ENCODE assay signal across 1 cellular context in the genomic region with DNA sequence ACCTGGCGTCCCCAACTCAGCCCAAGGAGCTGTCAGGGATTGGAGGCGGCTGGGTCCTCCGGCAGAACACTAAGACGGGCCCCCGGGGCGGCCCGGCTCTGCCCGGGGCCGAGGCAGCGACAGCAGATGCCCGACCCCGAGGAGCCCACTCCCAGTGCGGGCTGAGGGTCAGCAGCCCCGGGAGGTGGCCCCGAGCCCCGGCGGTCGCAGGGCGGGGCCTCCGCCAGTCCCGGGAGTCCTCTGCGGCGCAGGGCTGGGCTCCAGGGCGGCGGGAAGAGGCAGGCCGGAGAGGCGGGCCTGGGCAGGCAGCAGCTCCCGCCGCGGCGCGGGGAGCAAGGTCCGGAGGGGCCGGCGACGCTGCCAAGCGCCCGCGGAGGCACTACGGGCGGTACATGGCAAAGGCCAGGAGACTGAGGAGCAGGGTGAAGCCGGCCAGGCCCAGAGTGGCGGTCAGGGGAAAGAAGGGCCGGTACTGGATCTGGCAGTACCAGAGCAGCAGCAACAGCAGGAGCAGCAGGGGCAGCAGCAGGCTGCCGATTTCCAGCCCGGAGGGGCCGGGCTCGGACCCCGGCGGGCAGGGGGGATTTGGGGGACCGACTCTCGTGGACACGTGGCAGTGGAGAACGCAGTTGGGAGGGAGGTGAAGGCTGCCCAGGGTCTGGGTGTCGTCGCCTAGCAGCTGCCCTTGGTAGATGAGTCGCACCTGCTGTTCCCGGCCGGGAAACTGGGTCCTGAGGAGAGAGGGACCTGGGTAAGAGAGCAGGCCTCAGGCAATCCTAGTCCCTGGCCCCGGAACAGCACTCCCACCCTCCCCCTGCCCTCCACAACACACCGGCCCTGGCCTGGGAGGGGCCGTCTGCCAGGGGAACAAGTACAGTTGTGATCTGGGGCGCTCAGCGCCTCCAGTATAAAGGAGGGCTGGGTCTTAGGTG.
A peak's percentile ranks its signal among the peaks of the same experiment; 100 is the strongest.
TF ChIP-seq lines count a peak whose summit lies in the region.

No MANE protein-coding gene starts in this region.

TF ChIP-seq in HepG2, 621 proteins besides CTCF, POLR2A, EP300 and RAD21 (continued from another document and continues in another):
- TF ChIP-seq, protein P1, sequence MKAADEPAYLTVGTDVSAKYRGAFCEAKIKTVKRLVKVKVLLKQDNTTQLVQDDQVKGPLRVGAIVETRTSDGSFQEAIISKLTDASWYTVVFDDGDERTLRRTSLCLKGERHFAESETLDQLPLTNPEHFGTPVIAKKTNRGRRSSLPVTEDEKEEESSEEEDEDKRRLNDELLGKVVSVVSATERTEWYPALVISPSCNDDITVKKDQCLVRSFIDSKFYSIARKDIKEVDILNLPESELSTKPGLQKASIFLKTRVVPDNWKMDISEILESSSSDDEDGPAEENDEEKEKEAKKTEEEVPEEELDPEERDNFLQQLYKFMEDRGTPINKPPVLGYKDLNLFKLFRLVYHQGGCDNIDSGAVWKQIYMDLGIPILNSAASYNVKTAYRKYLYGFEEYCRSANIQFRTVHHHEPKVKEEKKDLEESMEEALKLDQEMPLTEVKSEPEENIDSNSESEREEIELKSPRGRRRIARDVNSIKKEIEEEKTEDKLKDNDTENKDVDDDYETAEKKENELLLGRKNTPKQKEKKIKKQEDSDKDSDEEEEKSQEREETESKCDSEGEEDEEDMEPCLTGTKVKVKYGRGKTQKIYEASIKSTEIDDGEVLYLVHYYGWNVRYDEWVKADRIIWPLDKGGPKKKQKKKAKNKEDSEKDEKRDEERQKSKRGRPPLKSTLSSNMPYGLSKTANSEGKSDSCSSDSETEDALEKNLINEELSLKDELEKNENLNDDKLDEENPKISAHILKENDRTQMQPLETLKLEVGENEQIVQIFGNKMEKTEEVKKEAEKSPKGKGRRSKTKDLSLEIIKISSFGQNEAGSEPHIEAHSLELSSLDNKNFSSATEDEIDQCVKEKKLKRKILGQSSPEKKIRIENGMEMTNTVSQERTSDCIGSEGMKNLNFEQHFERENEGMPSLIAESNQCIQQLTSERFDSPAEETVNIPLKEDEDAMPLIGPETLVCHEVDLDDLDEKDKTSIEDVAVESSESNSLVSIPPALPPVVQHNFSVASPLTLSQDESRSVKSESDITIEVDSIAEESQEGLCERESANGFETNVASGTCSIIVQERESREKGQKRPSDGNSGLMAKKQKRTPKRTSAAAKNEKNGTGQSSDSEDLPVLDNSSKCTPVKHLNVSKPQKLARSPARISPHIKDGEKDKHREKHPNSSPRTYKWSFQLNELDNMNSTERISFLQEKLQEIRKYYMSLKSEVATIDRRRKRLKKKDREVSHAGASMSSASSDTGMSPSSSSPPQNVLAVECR (CRISPR knock-in tag; IDR thresholded peaks at IDR 0.05; ENCODE audit: borderline replicate concordance): no peak
- no peak for TF ChIP-seq SETDB1 (CRISPR knock-in tag; IDR thresholded peaks at IDR 0.05; ENCODE audit: borderline replicate concordance)
- TF ChIP-seq MXD3 (CRISPR knock-in tag; IDR thresholded peaks at IDR 0.05): no peak
- TF ChIP-seq ZNF674 (CRISPR knock-in tag; IDR thresholded peaks at IDR 0.05; ENCODE audit: low read depth): no peak
- no peak for TF ChIP-seq HMG20A (CRISPR knock-in tag; IDR thresholded peaks at IDR 0.05; ENCODE audit: borderline replicate concordance)
- no peak for TF ChIP-seq PCBP1 (IDR thresholded peaks at IDR 0.05; ENCODE audit: borderline replicate concordance, low read depth, low read length)
- TF ChIP-seq, protein P2, sequence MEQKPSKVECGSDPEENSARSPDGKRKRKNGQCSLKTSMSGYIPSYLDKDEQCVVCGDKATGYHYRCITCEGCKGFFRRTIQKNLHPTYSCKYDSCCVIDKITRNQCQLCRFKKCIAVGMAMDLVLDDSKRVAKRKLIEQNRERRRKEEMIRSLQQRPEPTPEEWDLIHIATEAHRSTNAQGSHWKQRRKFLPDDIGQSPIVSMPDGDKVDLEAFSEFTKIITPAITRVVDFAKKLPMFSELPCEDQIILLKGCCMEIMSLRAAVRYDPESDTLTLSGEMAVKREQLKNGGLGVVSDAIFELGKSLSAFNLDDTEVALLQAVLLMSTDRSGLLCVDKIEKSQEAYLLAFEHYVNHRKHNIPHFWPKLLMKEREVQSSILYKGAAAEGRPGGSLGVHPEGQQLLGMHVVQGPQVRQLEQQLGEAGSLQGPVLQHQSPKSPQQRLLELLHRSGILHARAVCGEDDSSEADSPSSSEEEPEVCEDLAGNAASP (CRISPR knock-in tag; IDR thresholded peaks at IDR 0.05; ENCODE audit: borderline replicate concordance): no peak
- TF ChIP-seq ZKSCAN8 (CRISPR knock-in tag; IDR thresholded peaks at IDR 0.05; ENCODE audit: borderline replicate concordance): no peak
- TF ChIP-seq ZBTB25 (CRISPR knock-in tag; IDR thresholded peaks at IDR 0.05): no peak
- TF ChIP-seq, protein P3, sequence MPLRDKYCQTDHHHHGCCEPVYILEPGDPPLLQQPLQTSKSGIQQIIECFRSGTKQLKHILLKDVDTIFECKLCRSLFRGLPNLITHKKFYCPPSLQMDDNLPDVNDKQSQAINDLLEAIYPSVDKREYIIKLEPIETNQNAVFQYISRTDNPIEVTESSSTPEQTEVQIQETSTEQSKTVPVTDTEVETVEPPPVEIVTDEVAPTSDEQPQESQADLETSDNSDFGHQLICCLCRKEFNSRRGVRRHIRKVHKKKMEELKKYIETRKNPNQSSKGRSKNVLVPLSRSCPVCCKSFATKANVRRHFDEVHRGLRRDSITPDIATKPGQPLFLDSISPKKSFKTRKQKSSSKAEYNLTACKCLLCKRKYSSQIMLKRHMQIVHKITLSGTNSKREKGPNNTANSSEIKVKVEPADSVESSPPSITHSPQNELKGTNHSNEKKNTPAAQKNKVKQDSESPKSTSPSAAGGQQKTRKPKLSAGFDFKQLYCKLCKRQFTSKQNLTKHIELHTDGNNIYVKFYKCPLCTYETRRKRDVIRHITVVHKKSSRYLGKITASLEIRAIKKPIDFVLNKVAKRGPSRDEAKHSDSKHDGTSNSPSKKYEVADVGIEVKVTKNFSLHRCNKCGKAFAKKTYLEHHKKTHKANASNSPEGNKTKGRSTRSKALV (CRISPR knock-in tag; IDR thresholded peaks at IDR 0.05): no peak
- 0 out of 2 replicates have a peak, but pooled peaks have one; percentile 5 for TF ChIP-seq ZNF430 (CRISPR knock-in tag; IDR thresholded peaks at IDR 0.05)
- TF ChIP-seq, protein P4, sequence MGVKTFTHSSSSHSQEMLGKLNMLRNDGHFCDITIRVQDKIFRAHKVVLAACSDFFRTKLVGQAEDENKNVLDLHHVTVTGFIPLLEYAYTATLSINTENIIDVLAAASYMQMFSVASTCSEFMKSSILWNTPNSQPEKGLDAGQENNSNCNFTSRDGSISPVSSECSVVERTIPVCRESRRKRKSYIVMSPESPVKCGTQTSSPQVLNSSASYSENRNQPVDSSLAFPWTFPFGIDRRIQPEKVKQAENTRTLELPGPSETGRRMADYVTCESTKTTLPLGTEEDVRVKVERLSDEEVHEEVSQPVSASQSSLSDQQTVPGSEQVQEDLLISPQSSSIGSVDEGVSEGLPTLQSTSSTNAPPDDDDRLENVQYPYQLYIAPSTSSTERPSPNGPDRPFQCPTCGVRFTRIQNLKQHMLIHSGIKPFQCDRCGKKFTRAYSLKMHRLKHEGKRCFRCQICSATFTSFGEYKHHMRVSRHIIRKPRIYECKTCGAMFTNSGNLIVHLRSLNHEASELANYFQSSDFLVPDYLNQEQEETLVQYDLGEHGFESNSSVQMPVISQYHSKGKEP (CRISPR knock-in tag; IDR thresholded peaks at IDR 0.05): 0 out of 2 replicates have a peak, but pooled peaks have one; percentile 12
- TF ChIP-seq ZNF33B (CRISPR knock-in tag; IDR thresholded peaks at IDR 0.05): no peak
- TF ChIP-seq, protein P5, sequence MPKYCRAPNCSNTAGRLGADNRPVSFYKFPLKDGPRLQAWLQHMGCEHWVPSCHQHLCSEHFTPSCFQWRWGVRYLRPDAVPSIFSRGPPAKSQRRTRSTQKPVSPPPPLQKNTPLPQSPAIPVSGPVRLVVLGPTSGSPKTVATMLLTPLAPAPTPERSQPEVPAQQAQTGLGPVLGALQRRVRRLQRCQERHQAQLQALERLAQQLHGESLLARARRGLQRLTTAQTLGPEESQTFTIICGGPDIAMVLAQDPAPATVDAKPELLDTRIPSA (CRISPR knock-in tag; IDR thresholded peaks at IDR 0.05; ENCODE audit: borderline replicate concordance): no peak
- TF ChIP-seq XRCC5 (optimal IDR thresholded peaks at IDR 0.05; ENCODE audit: low read length): no peak
- TF ChIP-seq KLF6 (CRISPR knock-in tag; IDR thresholded peaks at IDR 0.05): 0 out of 2 replicates have a peak, but pooled peaks have one; percentile 1
- TF ChIP-seq ZNF782 (CRISPR knock-in tag; IDR thresholded peaks at IDR 0.05; ENCODE audit: borderline replicate concordance): peak; percentile 22; the same call in 1 of the 2 replicates
- no peak for TF ChIP-seq TOE1 (CRISPR knock-in tag; IDR thresholded peaks at IDR 0.05)
- no peak; the same call in 1 of the 2 replicates for TF ChIP-seq MYPOP (CRISPR knock-in tag; IDR thresholded peaks at IDR 0.05)
- TF ChIP-seq THAP11 (CRISPR knock-in tag; IDR thresholded peaks at IDR 0.05): no peak
- TF ChIP-seq, protein P6, sequence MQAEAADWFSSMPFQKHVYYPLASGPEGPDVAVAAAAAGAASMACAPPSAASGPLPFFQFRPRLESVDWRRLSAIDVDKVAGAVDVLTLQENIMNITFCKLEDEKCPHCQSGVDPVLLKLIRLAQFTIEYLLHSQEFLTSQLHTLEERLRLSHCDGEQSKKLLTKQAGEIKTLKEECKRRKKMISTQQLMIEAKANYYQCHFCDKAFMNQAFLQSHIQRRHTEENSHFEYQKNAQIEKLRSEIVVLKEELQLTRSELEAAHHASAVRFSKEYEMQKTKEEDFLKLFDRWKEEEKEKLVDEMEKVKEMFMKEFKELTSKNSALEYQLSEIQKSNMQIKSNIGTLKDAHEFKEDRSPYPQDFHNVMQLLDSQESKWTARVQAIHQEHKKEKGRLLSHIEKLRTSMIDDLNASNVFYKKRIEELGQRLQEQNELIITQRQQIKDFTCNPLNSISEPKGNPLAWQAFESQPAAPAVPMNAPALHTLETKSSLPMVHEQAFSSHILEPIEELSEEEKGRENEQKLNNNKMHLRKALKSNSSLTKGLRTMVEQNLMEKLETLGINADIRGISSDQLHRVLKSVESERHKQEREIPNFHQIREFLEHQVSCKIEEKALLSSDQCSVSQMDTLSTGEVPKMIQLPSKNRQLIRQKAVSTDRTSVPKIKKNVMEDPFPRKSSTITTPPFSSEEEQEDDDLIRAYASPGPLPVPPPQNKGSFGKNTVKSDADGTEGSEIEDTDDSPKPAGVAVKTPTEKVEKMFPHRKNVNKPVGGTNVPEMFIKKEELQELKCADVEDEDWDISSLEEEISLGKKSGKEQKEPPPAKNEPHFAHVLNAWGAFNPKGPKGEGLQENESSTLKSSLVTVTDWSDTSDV (CRISPR knock-in tag; IDR thresholded peaks at IDR 0.05): no peak
- TF ChIP-seq, protein P7, sequence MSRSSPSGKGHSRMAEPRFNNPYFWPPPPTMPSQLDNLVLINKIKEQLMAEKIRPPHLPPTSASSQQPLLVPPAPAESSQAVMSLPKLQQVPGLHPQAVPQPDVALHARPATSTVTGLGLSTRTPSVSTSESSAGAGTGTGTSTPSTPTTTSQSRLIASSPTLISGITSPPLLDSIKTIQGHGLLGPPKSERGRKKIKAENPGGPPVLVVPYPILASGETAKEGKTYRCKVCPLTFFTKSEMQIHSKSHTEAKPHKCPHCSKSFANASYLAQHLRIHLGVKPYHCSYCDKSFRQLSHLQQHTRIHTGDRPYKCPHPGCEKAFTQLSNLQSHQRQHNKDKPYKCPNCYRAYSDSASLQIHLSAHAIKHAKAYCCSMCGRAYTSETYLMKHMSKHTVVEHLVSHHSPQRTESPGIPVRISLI (CRISPR knock-in tag; IDR thresholded peaks at IDR 0.05; ENCODE audit: borderline replicate concordance): no peak
- no peak for TF ChIP-seq NCOA5 (CRISPR knock-in tag; IDR thresholded peaks at IDR 0.05)
- TF ChIP-seq MLX (CRISPR knock-in tag; IDR thresholded peaks at IDR 0.05): no peak
- no peak; the same call in 1 of the 2 replicates for TF ChIP-seq MTA1 (CRISPR knock-in tag; IDR thresholded peaks at IDR 0.05; ENCODE audit: borderline replicate concordance)
- 0 out of 2 replicates have a peak, but pooled peaks have one; percentile 64 for TF ChIP-seq ZSCAN29 (CRISPR knock-in tag; conservative IDR thresholded peaks at IDR 0.05)
- no peak for TF ChIP-seq ATM (IDR thresholded peaks at IDR 0.05; ENCODE audit: borderline replicate concordance)
- no peak for TF ChIP-seq CREB3 (CRISPR knock-in tag; IDR thresholded peaks at IDR 0.05)
- TF ChIP-seq ZNF253 (CRISPR knock-in tag; IDR thresholded peaks at IDR 0.05; ENCODE audit: borderline replicate concordance): no peak
- TF ChIP-seq ZNF616 (CRISPR knock-in tag; IDR thresholded peaks at IDR 0.05; ENCODE audit: low read depth): no peak
